19 cellular contexts compared by ENCODE assay signal in genomic region chr7:28136420-28136819, GRCh38. TPM values are rescaled to one million over a fixed set of nuclear protein-coding genes. Genes with fewer than 3 reads are reported as not detected.
DNase-seq lines count a peak whose midpoint lies in the region; ATAC-seq and TF ChIP-seq lines count a peak whose summit lies in the region.
"Had no signal": no experiment of that assay in that cellular context is flagged by ENCODE, and none has a peak within 500 bp of the region (broad histone marks: within the 10 kb centered on the region; RNA-seq: fewer than 3 reads in every experiment).

No MANE protein-coding gene starts in this region.

- DNase-seq in stimulated activated CD4-positive, alpha-beta T cell treated with anti-CD3 and anti-CD28 coated beads, Interleukin-15, amount 100 ng/mL, for 24 hours, result peak; percentile 19
- DNase-seq in stimulated activated CD4-positive, alpha-beta T cell treated with anti-CD3 and anti-CD28 coated beads, Interleukin-4, amount 100 ng/mL, for 1 hour, result no peak
- no peak for DNase-seq in stimulated activated naive B cell treated with anti-CD40 and anti-IgM and Interleukin-4, amounts not matched to agents 10 μg/mL and 1 μg/mL and 100 μg/mL, for 72 hours
- DNase-seq in MG63, result no peak
- DNase-seq in activated T-cell treated with anti-CD3 and anti-CD28 coated beads, Interleukin-2, amount 50 U/mL, for 48 hours, result no peak
- DNase-seq: AML-193, DMS79, Kasumi-1, NCI-H1930, NCI-H2171, NCI-H446 treated with DMSO at 0.1 percent for 48 hours, NCI-H774, Peyer's patch had no signal

- H3K27ac Mint-ChIP-seq in stimulated activated naive B cell treated with anti-CD40 and anti-IgM and Interleukin-4, amounts not matched to agents 10 μg/mL and 1 μg/mL and 100 μg/mL, for 72 hours, result peak overlapping the region; percentile 28

- no peak overlapping the region for H3K4me3 Mint-ChIP-seq in stimulated activated naive B cell treated with anti-CD40 and anti-IgM and Interleukin-4, amounts not matched to agents 10 μg/mL and 1 μg/mL and 100 μg/mL, for 72 hours

- H3K4me3 ChIP-seq in gastroesophageal sphincter (no peak overlapping the region), MG63 (no peak overlapping the region)
- H3K4me3 ChIP-seq: A549, GM12878, HAP-1, Peyer's patch had no signal

- TF ChIP-seq EP300 in gastroesophageal sphincter (IDR thresholded peaks at IDR 0.05), result no peak

- 82 to 87% methylated on average over 2 to 3 of the region's 3 CpGs for WGBS in gastroesophageal sphincter (ENCODE audit: low coverage in 1 of 2), 2 donors

- no peaks in the 10 kb centered on the region for H3K9me3 Mint-ChIP-seq in stimulated activated naive B cell treated with anti-CD40 and anti-IgM and Interleukin-4, amounts not matched to agents 10 μg/mL and 1 μg/mL and 100 μg/mL, for 72 hours

- no peak for ATAC-seq in gastroesophageal sphincter
- ATAC-seq in stimulated activated naive B cell treated with anti-CD40 and anti-IgM and Interleukin-4, amounts not matched to agents 10 μg/mL and 1 μg/mL and 100 μg/mL, for 72 hours (replicated peaks), result no peak
- ATAC-seq in HG02798 (IDR thresholded peaks at IDR 0.05; ENCODE audit: poor library complexity, unreplicated experiment), result no peak
- ATAC-seq: A549, GM12878 had no signal

- peaks cover 8 to 76% (median 16%) of the 10 kb centered on the region in 3 donors for H3K4me1 ChIP-seq in gastroesophageal sphincter
- H3K4me1 ChIP-seq: A549 had no signal

- H3K4me1 Mint-ChIP-seq in stimulated activated naive B cell treated with anti-CD40 and anti-IgM and Interleukin-4, amounts not matched to agents 10 μg/mL and 1 μg/mL and 100 μg/mL, for 72 hours, result peaks cover 39% of the 10 kb centered on the region in 2 donors

- no peaks in the 10 kb centered on the region for H3K36me3 ChIP-seq in gastroesophageal sphincter
- no peaks in the 10 kb centered on the region for H3K36me3 ChIP-seq in MG63
- H3K36me3 ChIP-seq: HAP-1, Peyer's patch had no signal

- H3K9me3 ChIP-seq in gastroesophageal sphincter, result no peaks in the 10 kb centered on the region
- H3K9me3 ChIP-seq in MG63, result no peaks in the 10 kb centered on the region
- H3K9me3 ChIP-seq: A549, HAP-1, Peyer's patch had no signal

- no peaks in the 10 kb centered on the region for H3K27me3 ChIP-seq in gastroesophageal sphincter
- H3K27me3 ChIP-seq in MG63, result no peaks in the 10 kb centered on the region
- H3K27me3 ChIP-seq: Peyer's patch had no signal

- TF ChIP-seq CTCF in gastroesophageal sphincter (IDR thresholded peaks at IDR 0.05), result no peak

- peaks cover 9 to 22% of the 10 kb centered on the region in 2 donors for H3K36me3 Mint-ChIP-seq in stimulated activated naive B cell treated with anti-CD40 and anti-IgM and Interleukin-4, amounts not matched to agents 10 μg/mL and 1 μg/mL and 100 μg/mL, for 72 hours

- H3K27ac ChIP-seq in gastroesophageal sphincter, result peak overlapping the region in 3 of 4 donors; percentile 33 to 56 (median 52)
- H3K27ac ChIP-seq: A549, Peyer's patch had no signal

- TF ChIP-seq POLR2A in gastroesophageal sphincter (IDR thresholded peaks at IDR 0.05), result no peak

- no peaks in the 10 kb centered on the region for H3K27me3 Mint-ChIP-seq in stimulated activated naive B cell treated with anti-CD40 and anti-IgM and Interleukin-4, amounts not matched to agents 10 μg/mL and 1 μg/mL and 100 μg/mL, for 72 hours

RNA-seq across cellular contexts. Expression of gene JAZF1, which starts 44.2 kb away (rescaled TPM):
- 10 to 100 TPM; 27.8 to 36.5 (median 30.5) TPM for total RNA-seq in gastroesophageal sphincter
- 5.7 and 7.6 TPM in 2 replicates for total RNA-seq in MG63 (2014; rRNA removed; shearing (Covaris generic); ENCODE audit: low replicate concordance)
- total RNA-seq: G401 had no signal
